8 cellular contexts compared by ENCODE assay signal in genomic region chr1:154971341-154971998, GRCh38. TPM values are rescaled to one million over a fixed set of nuclear protein-coding genes. Genes with fewer than 3 reads are reported as not detected.
DNase-seq lines count a peak whose midpoint lies in the region; ATAC-seq and TF ChIP-seq lines count a peak whose summit lies in the region.

No MANE protein-coding gene starts in this region.

- no CpG with 5 or more reads among the region's 10 CpGs for WGBS in mesendoderm (ENCODE audit: extremely low coverage, insufficient coverage, low lambda C conversion rate)

- H3K4me3 ChIP-seq in mesendoderm (ENCODE audit: low read length) = no peak overlapping the region

- H3K56ac ChIP-seq in mesendoderm (ENCODE audit: low read length) = peak overlapping the region; percentile 95

- H3K4me3 Mint-ChIP-seq in stimulated activated naive CD8-positive, alpha-beta T cell treated with anti-CD3 and anti-CD28 coated beads, Interleukin-15, Interleukin-2, amounts not matched to agents 100 ng/mL and 50 ng/mL, for 24 hours = peak overlapping the region; percentile 33
- H3K4me3 Mint-ChIP-seq in brain = peak overlapping the region in 4 of 5 experiments; percentile 81 to 91 (median 88)

- peak overlapping the region; percentile 11 for H3K18ac ChIP-seq in mesendoderm (ENCODE audit: low read length)

- H3K79me2 ChIP-seq in mesendoderm (ENCODE audit: control insufficient read depth, insufficient read depth, low read length) = peaks cover 50% of the 10 kb centered on the region

- H2BK15ac ChIP-seq in mesendoderm (replicated peaks; ENCODE audit: low read depth) = no peak overlapping the region

- peak overlapping the region; percentile 90 for H3K27ac Mint-ChIP-seq in stimulated activated naive CD8-positive, alpha-beta T cell treated with anti-CD3 and anti-CD28 coated beads, Interleukin-15, Interleukin-2, amounts not matched to agents 100 ng/mL and 50 ng/mL, for 24 hours
- H3K27ac Mint-ChIP-seq in brain = peak overlapping the region; percentile 94 to 99 (median 97)

- H2BK5ac ChIP-seq in mesendoderm (ENCODE audit: low read length) = peak overlapping the region; percentile 94

- H3K79me1 ChIP-seq in mesendoderm (ENCODE audit: low read length) = peaks cover 20% of the 10 kb centered on the region

- no peak for ATAC-seq in stimulated activated naive CD8-positive, alpha-beta T cell treated with anti-CD3 and anti-CD28 coated beads, Interleukin-15, Interleukin-2, amounts not matched to agents 100 U/mL and 50 U/mL, for 24 hours
- ATAC-seq in GM19463 (IDR thresholded peaks at IDR 0.05; ENCODE audit: unreplicated experiment) = no peak

- H3K4me1 Mint-ChIP-seq in stimulated activated naive CD8-positive, alpha-beta T cell treated with anti-CD3 and anti-CD28 coated beads, Interleukin-15, Interleukin-2, amounts not matched to agents 100 ng/mL and 50 ng/mL, for 24 hours (ENCODE audit: low read depth) = peaks cover 31% of the 10 kb centered on the region
- peaks cover 20% of the 10 kb centered on the region for H3K4me1 Mint-ChIP-seq in brain

- H3K9ac ChIP-seq in mesendoderm (ENCODE audit: low read length) = peak overlapping the region; percentile 71

- H3K27ac ChIP-seq in mesendoderm (ENCODE audit: low read depth, low read length) = peak overlapping the region; percentile 96

- no peak for TF ChIP-seq CTCF in brain (conservative IDR thresholded peaks at IDR 0.05)

- H3K9me3 Mint-ChIP-seq in stimulated activated naive CD8-positive, alpha-beta T cell treated with anti-CD3 and anti-CD28 coated beads, Interleukin-15, Interleukin-2, amounts not matched to agents 100 ng/mL and 50 ng/mL, for 24 hours = no peaks in the 10 kb centered on the region
- H3K9me3 Mint-ChIP-seq in brain = no peaks in the 10 kb centered on the region

- no peak overlapping the region for H4K8ac ChIP-seq in mesendoderm (ENCODE audit: low read depth, low read length)

- peak overlapping the region; percentile 93 for H2AK5ac ChIP-seq in mesendoderm (ENCODE audit: low read length)

- H3K27me3 ChIP-seq in mesendoderm (ENCODE audit: insufficient read depth, low read length, poor library complexity) = no peaks in the 10 kb centered on the region

- DNase-seq in stimulated activated naive CD8-positive, alpha-beta T cell treated with anti-CD3 and anti-CD28 coated beads, Interleukin-15, Interleukin-2, amounts not matched to agents 100 U/mL and 50 U/mL, for 24 hours = no peak
- DNase-seq in mesendoderm (peak; percentile 48), COLO668 (lab: John Stamatoyannopoulos, UW; ENCODE audit: unreplicated experiment) (no peak), HK-2 (ENCODE audit: unreplicated experiment) (no peak)
- no peak for DNase-seq in stimulated activated naive CD4-positive, alpha-beta T cell treated with Interleukin-2 at 50 U/mL for 16 hours (lab: John Stamatoyannopoulos, UW)

- H3K36me3 ChIP-seq in mesendoderm (ENCODE audit: control insufficient read depth, insufficient read depth, low read length) = peaks cover 9% of the 10 kb centered on the region

- peaks cover 18% of the 10 kb centered on the region for H3K36me3 Mint-ChIP-seq in stimulated activated naive CD8-positive, alpha-beta T cell treated with anti-CD3 and anti-CD28 coated beads, Interleukin-15, Interleukin-2, amounts not matched to agents 100 ng/mL and 50 ng/mL, for 24 hours (ENCODE audit: low read depth)
- H3K36me3 Mint-ChIP-seq in brain = peaks cover 9% of the 10 kb centered on the region

- H4K5ac ChIP-seq in mesendoderm (ENCODE audit: low read length) = peak overlapping the region; percentile 85

- H3K4me2 ChIP-seq in mesendoderm (ENCODE audit: low read length) = peak overlapping the region; percentile 30

- peak overlapping the region; percentile 48 for H3K23ac ChIP-seq in mesendoderm (ENCODE audit: low read length)

- peak overlapping the region; percentile 5 for H2BK120ac ChIP-seq in mesendoderm (ENCODE audit: low read depth, low read length)

- H3K4ac ChIP-seq in mesendoderm (ENCODE audit: low read depth, low read length) = peak overlapping the region; percentile 61

- no peaks in the 10 kb centered on the region for H3K27me3 Mint-ChIP-seq in stimulated activated naive CD8-positive, alpha-beta T cell treated with anti-CD3 and anti-CD28 coated beads, Interleukin-15, Interleukin-2, amounts not matched to agents 100 ng/mL and 50 ng/mL, for 24 hours
- H3K27me3 Mint-ChIP-seq in brain = peaks cover 3% of the 10 kb centered on the region

- H3K4me1 ChIP-seq in mesendoderm (ENCODE audit: control insufficient read depth, low read depth, low read length) = peaks cover 9% of the 10 kb centered on the region

RNA-seq across cellular contexts. Expression of gene SHC1, which starts 0.9 kb away (rescaled TPM):
- 38.3 TPM for polyA plus RNA-seq in brain (ENCODE audit: insufficient read depth, low read depth, low replicate concordance)
- polyA plus RNA-seq in mesendoderm (2013, experiment 1 of 2) = 191 TPM
- 190 TPM for polyA plus RNA-seq in mesendoderm (2013, experiment 2 of 2)

RNA-seq across cellular contexts. Expression of gene CKS1B, which starts 3.0 kb away (rescaled TPM):
- polyA plus RNA-seq in brain (ENCODE audit: insufficient read depth, low read depth, low replicate concordance) = 183 TPM
- 618 TPM for polyA plus RNA-seq in mesendoderm (2013, experiment 1 of 2)
- 617 TPM for polyA plus RNA-seq in mesendoderm (2013, experiment 2 of 2)

RNA-seq across cellular contexts. Expression of gene PYGO2, which starts 9.9 kb away (rescaled TPM):
- polyA plus RNA-seq in brain (ENCODE audit: insufficient read depth, low read depth, low replicate concordance) = 63.7 TPM
- 20.1 TPM for polyA plus RNA-seq in mesendoderm (2013, experiment 1 of 2)
- polyA plus RNA-seq in mesendoderm (2013, experiment 2 of 2) = 18.8 TPM

RNA-seq across cellular contexts. Expression of gene FLAD1, which starts 11.7 kb away (rescaled TPM):
- polyA plus RNA-seq in brain (ENCODE audit: insufficient read depth, low read depth, low replicate concordance) = 47.9 TPM
- polyA plus RNA-seq in mesendoderm (2013, experiment 1 of 2) = 74.3 TPM
- 74.9 TPM for polyA plus RNA-seq in mesendoderm (2013, experiment 2 of 2)

RNA-seq across cellular contexts. Expression of gene PBXIP1, which starts 15.6 kb away (rescaled TPM):
- 117 TPM for polyA plus RNA-seq in brain (ENCODE audit: insufficient read depth, low read depth, low replicate concordance)
- polyA plus RNA-seq in mesendoderm (2013, experiment 1 of 2) = 6.7 TPM
- polyA plus RNA-seq in mesendoderm (2013, experiment 2 of 2) = 6.1 TPM
